In genomic region chr1:245855846-245856730, GRCh38 we compare ENCODE assay signal across 1 cellular context.
TF ChIP-seq lines count a peak whose summit lies in the region.

No MANE protein-coding gene starts in this region.

TF ChIP-seq in GM23338, 12 proteins besides CTCF, POLR2A, EP300 and RAD21 (continued from another document):
- TF ChIP-seq REST (IDR thresholded peaks at IDR 0.05; ENCODE audit: unreplicated experiment): no peak
- TF ChIP-seq CREB1 (CRISPR knock-in tag; IDR thresholded peaks at IDR 0.05; ENCODE audit: low read depth): no peak
- TF ChIP-seq ZNF331 (CRISPR knock-in tag; IDR thresholded peaks at IDR 0.05; ENCODE audit: low read depth): no peak
- TF ChIP-seq ZNF462 (CRISPR knock-in tag; IDR thresholded peaks at IDR 0.05): no peak
- no peak for TF ChIP-seq STAT1 (IDR thresholded peaks at IDR 0.05; ENCODE audit: unreplicated experiment)
- TF ChIP-seq NANOG (IDR thresholded peaks at IDR 0.05; ENCODE audit: borderline replicate concordance): no peak
- no peak for TF ChIP-seq ETS1 (IDR thresholded peaks at IDR 0.05)
